1 cellular context compared by ENCODE assay signal in the genomic region with DNA sequence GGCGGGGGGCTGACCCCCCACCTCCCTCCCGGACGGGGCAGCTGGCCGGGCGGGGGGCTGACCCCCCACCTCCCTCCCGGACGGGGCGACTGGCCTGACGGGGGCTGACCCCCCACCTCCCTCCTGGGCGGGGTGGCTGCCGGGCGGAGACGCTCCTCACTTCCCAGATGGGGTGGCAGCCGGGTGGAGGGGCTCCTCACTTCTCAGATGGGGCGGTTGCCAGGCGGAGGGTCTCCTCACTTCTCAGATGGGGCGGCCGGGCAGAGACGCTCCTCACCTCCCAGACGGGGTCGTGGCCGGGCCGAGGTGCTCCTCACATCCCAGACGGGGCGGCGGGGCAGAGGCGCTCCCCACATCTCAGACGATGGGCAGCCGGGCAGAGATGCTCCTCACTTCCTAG. TPM values are rescaled to one million over a fixed set of nuclear protein-coding genes. Genes with fewer than 3 reads are reported as not detected.
"Had no signal": no experiment of that assay in that cellular context is flagged by ENCODE, and none has a peak within 500 bp of the region (broad histone marks: within the 10 kb centered on the region; RNA-seq: fewer than 3 reads in every experiment).

No MANE protein-coding gene starts in this region.

RNA-seq across cellular contexts. Expression of a gene that starts 35.3 kb away (rescaled TPM):
- total RNA-seq: SJSA1 had no signal
